Comparison of ENCODE assay signal across 2 cellular contexts in the genomic region with DNA sequence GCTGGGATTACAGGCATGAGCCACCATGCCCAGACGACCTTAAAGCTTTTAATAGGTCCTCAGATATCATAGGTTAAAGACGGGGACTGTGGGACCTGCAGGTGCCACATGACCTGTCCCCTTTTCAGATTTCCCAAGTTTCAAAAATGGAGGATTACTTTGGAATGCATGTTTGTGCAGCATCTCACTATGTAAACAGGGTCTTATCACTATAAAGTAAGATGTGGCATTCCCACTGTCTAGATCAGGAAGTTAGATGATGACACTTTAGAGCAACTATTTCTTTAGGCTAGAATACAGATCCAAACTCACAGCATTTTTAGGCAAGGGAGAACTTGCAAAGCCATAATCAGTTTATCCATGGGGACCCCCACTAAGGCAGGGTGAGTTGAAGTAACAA.
TF ChIP-seq lines count a peak whose summit lies in the region.

No MANE protein-coding gene starts in this region.

TF ChIP-seq in HepG2, 621 proteins besides CTCF, POLR2A, EP300 and RAD21 (continued from another document):
- TF ChIP-seq ATF4 (CRISPR knock-in tag; IDR thresholded peaks at IDR 0.05) (peak in 1 of 2 experiments; percentile 23; a peak in 1 of 4 replicates), ZNF383 (CRISPR knock-in tag; IDR thresholded peaks at IDR 0.05; ENCODE audit: borderline replicate concordance) (no peak), IKZF1 (IDR thresholded peaks at IDR 0.05) (no peak), ZNF770 (CRISPR knock-in tag; IDR thresholded peaks at IDR 0.05) (no peak), CENPX (CRISPR knock-in tag; IDR thresholded peaks at IDR 0.05) (no peak), THYN1 (CRISPR knock-in tag; IDR thresholded peaks at IDR 0.05; ENCODE audit: borderline replicate concordance, low read depth) (no peak), ZNF746 (CRISPR knock-in tag; IDR thresholded peaks at IDR 0.05) (no peak), ZBTB7A (CRISPR knock-in tag; IDR thresholded peaks at IDR 0.05) (no peak), HOXD1 (CRISPR knock-in tag; IDR thresholded peaks at IDR 0.05) (no peak)

TF ChIP-seq in K562, 482 proteins besides CTCF, POLR2A, EP300 and RAD21 (continued from another document and continues in another):
- TF ChIP-seq YY1 (IDR thresholded peaks at IDR 0.05; ENCODE audit: borderline replicate concordance in 1 of 3, control insufficient read depth in 1 of 3, extremely low read depth in 1 of 3, insufficient read depth in 3 of 3, insufficient read length in 1 of 3, insufficient replicate concordance in 2 of 3, low read depth in 1 of 3, low read length in 2 of 3) (no peak), RBM15 (IDR thresholded peaks at IDR 0.05; ENCODE audit: insufficient read depth, low read length) (no peak), PHF20 (IDR thresholded peaks at IDR 0.05; ENCODE audit: partially characterized antibody) (no peak), HMGN3 (IDR thresholded peaks at IDR 0.05; ENCODE audit: borderline replicate concordance, extremely low read depth, insufficient read length, low read depth, low read length) (no peak), ZNF239 (CRISPR knock-in tag; IDR thresholded peaks at IDR 0.05) (peak; percentile 71; the same call in 1 of the 2 replicates), NFRKB (IDR thresholded peaks at IDR 0.05; ENCODE audit: low read depth) (no peak), POLR2H (tag; IDR thresholded peaks at IDR 0.05; ENCODE audit: low read depth) (peak; percentile 34), CREM (IDR thresholded peaks at IDR 0.05; ENCODE audit: low read depth) (no peak), ZNF583 (CRISPR knock-in tag; IDR thresholded peaks at IDR 0.05) (peak; percentile 83; the same call in 1 of the 2 replicates), ILF3 (IDR thresholded peaks at IDR 0.05; ENCODE audit: borderline replicate concordance) (no peak), U2AF2 (optimal IDR thresholded peaks at IDR 0.05; ENCODE audit: low read depth, low read length) (no peak), TBL1XR1 (IDR thresholded peaks at IDR 0.05; ENCODE audit: low read length in 2 of 2) (no peak), EP400 (IDR thresholded peaks at IDR 0.05) (peak; percentile 18; the same call in 1 of the 2 replicates), POLR2B (IDR thresholded peaks at IDR 0.05; ENCODE audit: low read depth, partially characterized antibody) (no peak), ZNF175 (CRISPR knock-in tag; IDR thresholded peaks at IDR 0.05; ENCODE audit: low read depth) (peak; percentile 92), TCF15 (CRISPR knock-in tag; IDR thresholded peaks at IDR 0.05) (peak; percentile 41; the same call in 1 of the 2 replicates), ARID1B (IDR thresholded peaks at IDR 0.05) (peak; percentile 43; the same call in 1 of the 2 replicates), ZBTB34 (CRISPR knock-in tag; IDR thresholded peaks at IDR 0.05) (0 out of 2 replicates have a peak, but pooled peaks have one; percentile 31), HDAC6 (IDR thresholded peaks at IDR 0.05; ENCODE audit: low read depth, low read length) (no peak), TRIM24 (IDR thresholded peaks at IDR 0.05) (peak in 1 of 2 experiments; percentile 23; a peak in 1 of 4 replicates), ZNF184 (CRISPR knock-in tag; IDR thresholded peaks at IDR 0.05) (no peak), ZNF395 (CRISPR knock-in tag; IDR thresholded peaks at IDR 0.05) (no peak), CHD7 (IDR thresholded peaks at IDR 0.05; ENCODE audit: low read depth, low read length) (no peak), GMEB1 (CRISPR knock-in tag; IDR thresholded peaks at IDR 0.05) (peak; percentile 37)
- TF ChIP-seq, protein P1, sequence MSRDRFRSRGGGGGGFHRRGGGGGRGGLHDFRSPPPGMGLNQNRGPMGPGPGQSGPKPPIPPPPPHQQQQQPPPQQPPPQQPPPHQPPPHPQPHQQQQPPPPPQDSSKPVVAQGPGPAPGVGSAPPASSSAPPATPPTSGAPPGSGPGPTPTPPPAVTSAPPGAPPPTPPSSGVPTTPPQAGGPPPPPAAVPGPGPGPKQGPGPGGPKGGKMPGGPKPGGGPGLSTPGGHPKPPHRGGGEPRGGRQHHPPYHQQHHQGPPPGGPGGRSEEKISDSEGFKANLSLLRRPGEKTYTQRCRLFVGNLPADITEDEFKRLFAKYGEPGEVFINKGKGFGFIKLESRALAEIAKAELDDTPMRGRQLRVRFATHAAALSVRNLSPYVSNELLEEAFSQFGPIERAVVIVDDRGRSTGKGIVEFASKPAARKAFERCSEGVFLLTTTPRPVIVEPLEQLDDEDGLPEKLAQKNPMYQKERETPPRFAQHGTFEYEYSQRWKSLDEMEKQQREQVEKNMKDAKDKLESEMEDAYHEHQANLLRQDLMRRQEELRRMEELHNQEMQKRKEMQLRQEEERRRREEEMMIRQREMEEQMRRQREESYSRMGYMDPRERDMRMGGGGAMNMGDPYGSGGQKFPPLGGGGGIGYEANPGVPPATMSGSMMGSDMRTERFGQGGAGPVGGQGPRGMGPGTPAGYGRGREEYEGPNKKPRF (IDR thresholded peaks at IDR 0.05; ENCODE audit: low read depth, low read length) = no peak
- TF ChIP-seq, protein P2, sequence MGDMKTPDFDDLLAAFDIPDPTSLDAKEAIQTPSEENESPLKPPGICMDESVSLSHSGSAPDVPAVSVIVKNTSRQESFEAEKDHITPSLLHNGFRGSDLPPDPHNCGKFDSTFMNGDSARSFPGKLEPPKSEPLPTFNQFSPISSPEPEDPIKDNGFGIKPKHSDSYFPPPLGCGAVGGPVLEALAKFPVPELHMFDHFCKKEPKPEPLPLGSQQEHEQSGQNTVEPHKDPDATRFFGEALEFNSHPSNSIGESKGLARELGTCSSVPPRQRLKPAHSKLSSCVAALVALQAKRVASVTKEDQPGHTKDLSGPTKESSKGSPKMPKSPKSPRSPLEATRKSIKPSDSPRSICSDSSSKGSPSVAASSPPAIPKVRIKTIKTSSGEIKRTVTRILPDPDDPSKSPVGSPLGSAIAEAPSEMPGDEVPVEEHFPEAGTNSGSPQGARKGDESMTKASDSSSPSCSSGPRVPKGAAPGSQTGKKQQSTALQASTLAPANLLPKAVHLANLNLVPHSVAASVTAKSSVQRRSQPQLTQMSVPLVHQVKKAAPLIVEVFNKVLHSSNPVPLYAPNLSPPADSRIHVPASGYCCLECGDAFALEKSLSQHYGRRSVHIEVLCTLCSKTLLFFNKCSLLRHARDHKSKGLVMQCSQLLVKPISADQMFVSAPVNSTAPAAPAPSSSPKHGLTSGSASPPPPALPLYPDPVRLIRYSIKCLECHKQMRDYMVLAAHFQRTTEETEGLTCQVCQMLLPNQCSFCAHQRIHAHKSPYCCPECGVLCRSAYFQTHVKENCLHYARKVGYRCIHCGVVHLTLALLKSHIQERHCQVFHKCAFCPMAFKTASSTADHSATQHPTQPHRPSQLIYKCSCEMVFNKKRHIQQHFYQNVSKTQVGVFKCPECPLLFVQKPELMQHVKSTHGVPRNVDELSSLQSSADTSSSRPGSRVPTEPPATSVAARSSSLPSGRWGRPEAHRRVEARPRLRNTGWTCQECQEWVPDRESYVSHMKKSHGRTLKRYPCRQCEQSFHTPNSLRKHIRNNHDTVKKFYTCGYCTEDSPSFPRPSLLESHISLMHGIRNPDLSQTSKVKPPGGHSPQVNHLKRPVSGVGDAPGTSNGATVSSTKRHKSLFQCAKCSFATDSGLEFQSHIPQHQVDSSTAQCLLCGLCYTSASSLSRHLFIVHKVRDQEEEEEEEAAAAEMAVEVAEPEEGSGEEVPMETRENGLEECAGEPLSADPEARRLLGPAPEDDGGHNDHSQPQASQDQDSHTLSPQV (IDR thresholded peaks at IDR 0.05) = 0 out of 2 replicates have a peak, but pooled peaks have one; percentile 57
